Comparison of ENCODE assay signal across 15 cellular contexts in genomic region chr14:57560681-57561080, GRCh38.
A peak's percentile ranks its signal among the peaks of the same experiment; 100 is the strongest.
DNase-seq lines count a peak whose midpoint lies in the region; ATAC-seq lines count a peak whose summit lies in the region.
"Had no signal": no experiment of that assay in that cellular context is flagged by ENCODE, and none has a peak within 500 bp of the region (broad histone marks: within the 10 kb centered on the region; RNA-seq: fewer than 3 reads in every experiment).

No MANE protein-coding gene starts in this region.

- intact Hi-C loops in left colon (cut with DNase I, micrococcal nuclease), result no loop called here

- DNase-seq in NCI-H2227 treated with DMSO at 0.1 percent for 48 hours (lab: John Stamatoyannopoulos, UW) (no peak), left colon (no peak), NOMO-1 treated with DMSO at 0.1 percent for 48 hours (lab: John Stamatoyannopoulos, UW; ENCODE audit: unreplicated experiment) (no peak)
- no peak for DNase-seq in activated CD4-positive, alpha-beta T cell treated with anti-CD3 and anti-CD28 coated beads for 48 hours
- DNase-seq: activated CD4-positive, CD25-positive, alpha-beta regulatory T cell treated with anti-CD3 and anti-CD28 coated beads, Interleukin-2, amount 50 U/mL, for 72 hours; AML-193; effector memory CD8-positive, alpha-beta T cell; head of caudate nucleus; MV-4-11; NCI-H526 treated with DMSO at 0.1 percent for 48 hours; stimulated activated CD8-positive, alpha-beta memory T cell treated with anti-CD3 and anti-CD28 coated beads, Interleukin-4, amount 100 ng/mL, for 48 hours had no signal

- ATAC-seq in GM18520 (IDR thresholded peaks at IDR 0.05; ENCODE audit: unreplicated experiment) (peak; percentile 85), GM21390 (IDR thresholded peaks at IDR 0.05; ENCODE audit: unreplicated experiment) (peak; percentile 71), HG02973 (IDR thresholded peaks at IDR 0.05; ENCODE audit: unreplicated experiment) (peak; percentile 88), HG03565 (IDR thresholded peaks at IDR 0.05; ENCODE audit: unreplicated experiment) (peak; percentile 79), left colon (no peak)
- ATAC-seq: effector memory CD8-positive, alpha-beta T cell had no signal
